2 cellular contexts compared by ENCODE assay signal in genomic region chr22:40043086-40043485, GRCh38.
TF ChIP-seq lines count a peak whose summit lies in the region.

No MANE protein-coding gene starts in this region.

TF ChIP-seq in IMR-90, 13 proteins besides CTCF, POLR2A, EP300 and RAD21:
- TF ChIP-seq SMC3 (IDR thresholded peaks at IDR 0.05; ENCODE audit: low read depth, low read length) (no peak), MAFK (IDR thresholded peaks at IDR 0.05; ENCODE audit: low read depth, low read length) (no peak), RFX5 (IDR thresholded peaks at IDR 0.05; ENCODE audit: low read depth, low read length) (no peak), CEBPB (IDR thresholded peaks at IDR 0.05; ENCODE audit: low read depth, low read length) (no peak), FOS (IDR thresholded peaks at IDR 0.05; ENCODE audit: low read depth, low read length) (no peak), BHLHE40 (IDR thresholded peaks at IDR 0.05; ENCODE audit: low read depth, low read length) (no peak)

TF ChIP-seq in K562, 482 proteins besides CTCF, POLR2A, EP300 and RAD21:
- TF ChIP-seq ZBTB17 (CRISPR knock-in tag; IDR thresholded peaks at IDR 0.05) (no peak), ZFX (CRISPR knock-in tag; IDR thresholded peaks at IDR 0.05) (no peak), SMC3 (conservative IDR thresholded peaks at IDR 0.05; ENCODE audit: insufficient read depth, low read depth, low read length) (no peak)
